In the genomic region with DNA sequence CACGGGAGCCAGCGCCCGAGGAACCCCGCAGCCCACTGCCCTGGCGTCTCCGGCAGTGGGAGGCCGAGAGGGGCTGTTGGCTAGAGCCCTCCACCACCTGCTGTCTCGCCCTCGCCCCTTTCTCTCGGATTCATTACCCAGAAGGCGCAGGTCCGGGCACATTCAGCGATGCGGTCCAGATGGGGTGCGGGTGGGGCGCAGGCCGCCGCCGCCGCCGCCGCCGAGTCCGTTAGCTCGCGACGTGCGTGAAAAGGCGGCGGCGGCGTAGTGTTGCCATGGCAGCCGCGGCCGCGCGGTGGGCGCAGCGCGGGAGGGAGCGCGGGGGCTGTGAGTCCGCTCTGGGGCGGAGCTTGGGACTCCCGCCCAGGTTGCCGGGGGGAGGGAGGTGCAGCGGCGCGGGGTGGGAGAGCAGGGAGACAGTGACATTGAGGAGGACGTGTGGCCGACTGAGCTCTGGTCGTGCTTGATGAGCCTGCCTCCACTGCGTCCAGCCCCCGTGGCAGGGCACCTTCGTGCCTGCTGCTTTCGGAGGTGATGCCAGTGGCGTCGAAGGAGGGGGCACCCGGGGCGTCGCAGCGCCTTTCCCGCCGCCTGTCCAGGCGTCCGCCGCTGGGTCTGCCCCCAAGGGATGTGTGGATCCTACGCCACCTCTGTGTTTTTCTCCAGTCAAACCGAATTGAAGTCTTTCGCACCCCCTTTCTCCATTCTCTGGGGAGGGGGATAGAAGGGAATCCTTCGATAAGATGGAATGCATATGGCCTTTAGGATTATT, we compare ENCODE assay signal across 8 cellular contexts. TPM values are rescaled to one million over a fixed set of nuclear protein-coding genes. Genes with fewer than 3 reads are reported as not detected.
DNase-seq lines count a peak whose midpoint lies in the region; ATAC-seq and TF ChIP-seq lines count a peak whose summit lies in the region.

Gene KATNAL1 (minus strand): TSS at position 358 of the 772 bp plus-strand sequence. CDS start 23,774 bp downstream, outside the sequence.

- TF ChIP-seq CTCF in KMS-11 (conservative IDR thresholded peaks at IDR 0.05; ENCODE audit: low read depth, low read length) (no peak), foreskin keratinocyte (conservative IDR thresholded peaks at IDR 0.05) (no peak), neural progenitor cell (IDR thresholded peaks at IDR 0.05) (no peak)

- H3K4me1 ChIP-seq in KMS-11 (ENCODE audit: low read depth, poor library complexity, severe bottlenecking) (peaks cover 21% of the 10 kb centered on the region), foreskin keratinocyte (peaks cover 24% of the 10 kb centered on the region), neural progenitor cell (peaks cover 8% of the 10 kb centered on the region), subcutaneous abdominal adipose tissue (ENCODE audit: control insufficient read depth in 5 of 5, insufficient read depth in 5 of 5, low read length in 5 of 5) (peaks cover 0 to 30% (median 28%) of the 10 kb centered on the region in 5 donors)

- H3K27me3 ChIP-seq in KMS-11 (ENCODE audit: insufficient read depth, low read depth) = no peaks in the 10 kb centered on the region
- no peaks in the 10 kb centered on the region for H3K27me3 ChIP-seq in foreskin keratinocyte
- H3K27me3 ChIP-seq in neural progenitor cell = peaks cover 6% of the 10 kb centered on the region
- H3K27me3 ChIP-seq in subcutaneous abdominal adipose tissue (ENCODE audit: control insufficient read depth in 5 of 5, insufficient read depth in 4 of 5, low read length in 5 of 5) = no peaks in the 10 kb centered on the region

- H4K20me1 ChIP-seq in KMS-11 (ENCODE audit: insufficient read depth) (no peaks in the 10 kb centered on the region), neural progenitor cell (ENCODE audit: low read depth) (no peaks in the 10 kb centered on the region)

- H3K27me3 Mint-ChIP-seq in neural progenitor cell (ENCODE audit: insufficient read depth, low read depth) = no peaks in the 10 kb centered on the region

- ATAC-seq in GM21723 (IDR thresholded peaks at IDR 0.05; ENCODE audit: unreplicated experiment) (peak; percentile 62), foreskin keratinocyte (peak; percentile 66)

- H3K9me3 ChIP-seq in neural progenitor cell (ENCODE audit: low read depth) (no peaks in the 10 kb centered on the region), subcutaneous abdominal adipose tissue (ENCODE audit: control insufficient read depth in 5 of 5, low read length in 5 of 5) (no peaks in the 10 kb centered on the region)

- peak within 1 kb of the TSS; percentile 75 for H2AFZ ChIP-seq in KMS-11 (ENCODE audit: low read depth)
- peak within 1 kb of the TSS; percentile 88 for H2AFZ ChIP-seq in neural progenitor cell (replicated peaks)

- H3K36me3 ChIP-seq in KMS-11 (ENCODE audit: insufficient read depth) (no peaks in the 10 kb centered on the region), neural progenitor cell (no peaks in the 10 kb centered on the region), subcutaneous abdominal adipose tissue (ENCODE audit: control insufficient read depth in 5 of 5, insufficient read depth in 5 of 5, low read length in 5 of 5) (no peaks in the 10 kb centered on the region)

- H3K4me3 ChIP-seq in KMS-11 (IDR thresholded peaks at IDR 0.05; ENCODE audit: insufficient read depth, low read depth, low read length) (no peak within 1 kb of the TSS), neural progenitor cell (peak within 1 kb of the TSS; percentile 82), subcutaneous abdominal adipose tissue (ENCODE audit: low read depth in 1 of 5, low read length in 5 of 5) (peak within 1 kb of the TSS; percentile 70 to 97 (median 88))

- H3K4me3 Mint-ChIP-seq in neural progenitor cell = peak within 1 kb of the TSS; percentile 91

- no peaks in the 10 kb centered on the region for H3K36me3 Mint-ChIP-seq in neural progenitor cell

- peak within 1 kb of the TSS; percentile 74 for H3K4me2 ChIP-seq in KMS-11
- peak within 1 kb of the TSS; percentile 92 for H3K4me2 ChIP-seq in neural progenitor cell

- H3K27ac ChIP-seq in KMS-11 (peak within 1 kb of the TSS; percentile 59), foreskin keratinocyte (peak within 1 kb of the TSS; percentile 49), neural progenitor cell (no peak within 1 kb of the TSS), subcutaneous abdominal adipose tissue (ENCODE audit: low read depth, low read length) (peak within 1 kb of the TSS; percentile 89)

- peaks cover 13% of the 10 kb centered on the region for H3F3A ChIP-seq in neural progenitor cell (ENCODE audit: low read depth)

- peak within 1 kb of the TSS; percentile 52 for H3K27ac Mint-ChIP-seq in neural progenitor cell

- no peaks in the 10 kb centered on the region for H3K9me3 Mint-ChIP-seq in neural progenitor cell

- H3K9ac ChIP-seq in KMS-11 = peak within 1 kb of the TSS; percentile 82; the same call in 1 of the 2 replicates
- peak within 1 kb of the TSS; percentile 46 for H3K9ac ChIP-seq in neural progenitor cell
- peak within 1 kb of the TSS; percentile 39 to 87 (median 73) for H3K9ac ChIP-seq in subcutaneous abdominal adipose tissue (ENCODE audit: low read length in 5 of 5)

- peak; percentile 83 for DNase-seq in Daoy (ENCODE audit: low read depth)
- peak; percentile 66 for DNase-seq in RPMI8226
- DNase-seq in activated effector memory CD4-positive, alpha-beta T cell treated with Interleukin-2 at 50 U/mL for 16 hours = peak; percentile 64
- DNase-seq in foreskin keratinocyte = no peak
- peak; percentile 90 for DNase-seq in neural progenitor cell (ENCODE audit: low spot score)

- H3K79me2 ChIP-seq in KMS-11 (ENCODE audit: insufficient read depth, low read depth) (peaks cover 12% of the 10 kb centered on the region; the same call in 1 of the 2 replicates), neural progenitor cell (ENCODE audit: low read depth) (peaks cover 51% of the 10 kb centered on the region)

- H3K4me1 Mint-ChIP-seq in neural progenitor cell = peaks cover 31% of the 10 kb centered on the region

RNA-seq across cellular contexts. Expression of gene KATNAL1, which starts in this region (rescaled TPM):
- 14.3 and 21.8 TPM in 2 replicates for total RNA-seq in Daoy (2014; rRNA removed; shearing (Covaris generic))
- total RNA-seq in foreskin keratinocyte (16.2 and 17.7 TPM in 2 replicates), neural progenitor cell (ENCODE audit: low replicate concordance) (15.3 and 33.6 TPM in 2 replicates)
- polyA plus RNA-seq in foreskin keratinocyte = 3.7 and 4.1 TPM in 2 replicates

Comparison
In these comparisons a context has a peak if more than half of its experiments do, and no peak if none do; other contexts are left out.
1. DNase-seq: peak in Daoy (single experiment), RPMI8226 (single experiment), activated effector memory CD4-positive, alpha-beta T cell treated with Interleukin-2 at 50 U/mL for 16 hours (single experiment) and neural progenitor cell (single experiment); none in foreskin keratinocyte (0 of 2).
2. Peak in every context shown above with its lines, with median percentiles within 50 percentile points of each other: H3K9ac ChIP-seq.